In the genomic region with DNA sequence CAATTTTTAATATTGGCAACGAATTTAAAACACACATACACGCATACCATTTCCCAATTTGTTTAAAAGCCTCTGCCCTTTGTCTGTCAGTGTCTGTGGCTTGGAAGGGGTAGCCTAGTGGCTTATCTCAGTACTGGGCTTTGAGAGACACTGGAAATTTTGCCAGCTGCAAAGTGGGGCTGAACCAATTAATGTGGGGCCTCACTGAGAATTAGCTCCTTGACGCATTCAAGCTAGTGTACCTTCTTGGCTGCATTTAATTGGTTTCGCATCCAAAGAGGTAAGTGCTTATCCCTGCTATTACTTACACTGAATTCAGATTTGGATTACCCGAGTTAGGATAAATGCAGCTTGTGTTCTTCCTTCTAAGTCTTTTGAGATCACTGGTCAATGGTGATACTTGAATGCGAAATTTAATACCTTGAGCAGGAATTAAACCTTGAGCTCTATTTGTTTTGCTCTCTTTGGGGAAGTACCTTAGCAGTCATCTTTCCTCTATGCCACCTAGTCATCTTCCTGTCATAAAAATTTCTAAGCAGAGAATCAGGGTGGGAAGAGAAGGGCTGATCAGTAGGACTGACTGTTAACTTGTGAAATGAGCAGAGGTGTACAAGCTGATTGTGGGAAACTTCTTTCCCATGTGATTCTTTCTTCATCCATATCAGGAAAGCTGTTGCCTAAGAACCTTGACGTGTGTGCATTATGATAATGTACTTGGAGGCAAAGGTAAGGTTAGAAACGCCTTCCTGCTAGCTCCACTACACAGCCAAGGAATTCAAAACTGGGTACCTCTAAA, we compare ENCODE assay signal across 13 cellular contexts.
DNase-seq lines count a peak whose midpoint lies in the region; ATAC-seq and TF ChIP-seq lines count a peak whose summit lies in the region.
"Had no signal": no experiment of that assay in that cellular context is flagged by ENCODE, and none has a peak within 500 bp of the region (broad histone marks: within the 10 kb centered on the region; RNA-seq: fewer than 3 reads in every experiment).

No MANE protein-coding gene starts in this region.

- POLR2A ChIA-PET in Panc1 (lab: Charles Lee), result no interaction called here

- no TSS peak for BruUV-seq in Panc1 (replicated peaks; lab: Mats Ljungman, UMichigan)

- DNase-seq in DMS53 treated with DMSO at 0.1 percent for 48 hours (lab: John Stamatoyannopoulos, UW; ENCODE audit: unreplicated experiment) (peak; percentile 44), HT1080 (ENCODE audit: low read depth) (peak; percentile 80), Panc1 (ENCODE audit: low read depth, low spot score) (no peak), fibroblast of mammary gland (ENCODE audit: low read depth) (peak; percentile 15), NCI-H69 (lab: John Stamatoyannopoulos, UW) (no peak)
- DNase-seq: activated CD4-positive, alpha-beta T cell treated with anti-CD3 and anti-CD28 coated beads, Interleukin-2, amount 50 U/mL, for 1 hour; activated effector memory CD4-positive, alpha-beta T cell treated with Interleukin-2 at 50 U/mL for 16 hours; GDM1; retina had no signal

- no peaks in the 10 kb centered on the region for H3K36me3 ChIP-seq in Panc1 (ENCODE audit: control insufficient read depth, insufficient read depth, low read length)

- no peaks in the 10 kb centered on the region for H3K4me1 ChIP-seq in Panc1 (ENCODE audit: control insufficient read depth, insufficient read depth, low read length)

- H3K9me3 ChIP-seq in Panc1 (ENCODE audit: control insufficient read depth, insufficient read depth, low read depth, low read length), result no peaks in the 10 kb centered on the region

- H3K27me3 ChIP-seq in Panc1 (ENCODE audit: control insufficient read depth, insufficient read depth, low read length), result peaks cover 27% of the 10 kb centered on the region; the same call in 1 of the 2 replicates

- H3K27ac ChIP-seq in Panc1 (ENCODE audit: low read length), result no peak overlapping the region
- H3K27ac ChIP-seq: C4-2B had no signal

- CTCF ChIA-PET in Panc1 (lab: Charles Lee), result no interaction called here

- H3K4me3 ChIP-seq in Panc1 (ENCODE audit: low read depth in 2 of 2, low read length in 2 of 2) (no peak overlapping the region), fibroblast of mammary gland (ENCODE audit: control insufficient read depth, low read depth, low read length) (no peak overlapping the region)

- ATAC-seq in Panc1 (peak; percentile 58; the same call in 1 of the 2 replicates), HG03432 (IDR thresholded peaks at IDR 0.05; ENCODE audit: unreplicated experiment) (no peak), GM19035 (IDR thresholded peaks at IDR 0.05; ENCODE audit: unreplicated experiment) (no peak), GM19351 (IDR thresholded peaks at IDR 0.05; ENCODE audit: unreplicated experiment) (no peak)

- intact Hi-C loops in Panc1 (cut with micrococcal nuclease; ENCODE audit: unreplicated experiment), result no loop called here

- in situ Hi-C loops in Panc1 (cut with HindIII; ENCODE audit: low pct_unique_long_range_greater_than_20kb, low sequenced_read_pairs), result no loop called here

- TF ChIP-seq CTCF in Panc1 (IDR thresholded peaks at IDR 0.05) (no peak), fibroblast of mammary gland (conservative IDR thresholded peaks at IDR 0.05; ENCODE audit: control insufficient read depth, insufficient read depth, low read depth, low read length) (no peak)

Comparison
In these comparisons a context has a peak if more than half of its experiments do, and no peak if none do; other contexts are left out.
1. DNase-seq: peak in DMS53 treated with DMSO at 0.1 percent for 48 hours (single experiment), HT1080 (single experiment) and fibroblast of mammary gland (single experiment); none in Panc1 (single experiment) and NCI-H69 (single experiment).